Comparison of ENCODE assay signal across 23 cellular contexts in the genomic region with DNA sequence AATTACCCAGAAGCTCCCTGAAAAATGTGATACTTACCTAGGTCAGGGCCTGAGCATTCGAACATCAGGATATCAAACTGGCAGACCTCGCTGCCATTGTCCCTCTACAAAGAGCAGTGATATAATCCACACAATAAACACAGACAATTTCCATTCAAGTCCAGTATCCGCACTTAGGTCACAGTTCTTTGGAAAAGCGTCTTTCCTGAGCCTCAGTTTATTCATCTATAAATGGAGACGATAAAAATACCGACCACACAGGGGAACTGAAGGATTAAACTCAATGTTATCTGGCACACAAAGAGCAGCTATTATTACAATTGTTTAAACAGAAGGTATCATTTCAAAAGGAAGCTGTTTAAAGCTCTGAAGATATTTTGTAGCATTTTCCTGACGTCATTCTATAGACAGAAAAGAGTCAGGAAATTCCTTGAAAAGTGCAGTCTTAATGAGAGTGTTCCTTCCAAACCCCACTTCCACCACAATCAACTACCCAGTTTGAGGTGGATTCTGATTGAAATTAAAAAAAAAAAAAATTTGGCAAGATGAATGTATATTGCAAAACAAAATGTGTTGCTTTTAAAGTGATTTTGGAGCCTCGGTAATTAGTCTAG.
"Had no signal": no experiment of that assay in that cellular context is flagged by ENCODE, and none has a peak within 500 bp of the region (broad histone marks: within the 10 kb centered on the region; RNA-seq: fewer than 3 reads in every experiment).

No MANE protein-coding gene starts in this region.

- ATAC-seq: activated naive CD4-positive, alpha-beta T cell treated with anti-CD3 and anti-CD28 coated beads, Interleukin-2, amount 50 U/mL, for 72 hours; activated naive CD8-positive, alpha-beta T cell treated with anti-CD3 and anti-CD28 coated beads, Interleukin-2, amount 50 U/mL, for 24 hours; activated T-cell treated with anti-CD3 and anti-CD28 coated beads, Interleukin-2, amount 50 U/mL, for 4 hours; PC-3; T-cell had no signal

- H3K36me3 Mint-ChIP-seq: activated naive CD4-positive, alpha-beta T cell treated with anti-CD3 and anti-CD28 coated beads, Interleukin-2, amount 50 U/mL, for 72 hours; T-cell had no signal

- H3K4me3 ChIP-seq: cardiac muscle cell, SK-N-MC had no signal

- H3K27me3 ChIP-seq: brain microvascular endothelial cell, cardiac muscle cell had no signal

- H3K4me1 Mint-ChIP-seq: activated CD4-positive, alpha-beta T cell treated with anti-CD3 and anti-CD28 coated beads, Interleukin-2, amount 10 ng/mL, durations not matched to agents 24 days and 14 days; activated naive CD8-positive, alpha-beta T cell treated with anti-CD3 and anti-CD28 coated beads, Interleukin-2, amount 50 U/mL, for 24 hours; T-cell had no signal

- H3K27me3 Mint-ChIP-seq: activated B cell treated with CpG ODN at 0.5 μM for 24 hours; activated naive CD8-positive, alpha-beta T cell treated with anti-CD3 and anti-CD28 coated beads, Interleukin-2, amount 50 U/mL, for 24 hours had no signal

- H3K27ac Mint-ChIP-seq: activated B cell treated with CpG ODN at 0.5 μM for 24 hours; activated CD4-positive, alpha-beta T cell treated with anti-CD3 and anti-CD28 coated beads, Interleukin-2, amount 10 ng/mL, durations not matched to agents 24 days and 14 days; activated naive CD8-positive, alpha-beta T cell treated with anti-CD3 and anti-CD28 coated beads, Interleukin-2, amount 50 U/mL, for 24 hours; T-cell had no signal

- DNase-seq: activated B cell treated with CpG ODN at 0.5 μM for 24 hours; activated CD4-positive, alpha-beta T cell treated with anti-CD3 and anti-CD28 coated beads for 1 hour; activated CD4-positive, alpha-beta T cell treated with anti-CD3 and anti-CD28 coated beads, Interleukin-2, amount 10 ng/mL, durations not matched to agents 24 days and 14 days; activated CD4-positive, alpha-beta T cell treated with anti-CD3 and anti-CD28 coated beads, Interleukin-2, amount 50 U/mL, for 48 hours; activated CD8-positive, alpha-beta memory T cell treated with anti-CD3 and anti-CD28 coated beads for 24 hours; activated effector memory CD4-positive, alpha-beta T cell treated with anti-CD3 and anti-CD28 coated beads, Interleukin-2, amount 50 U/mL, for 16 hours; activated naive CD4-positive, alpha-beta T cell treated with Interleukin-2 at 50 U/mL for 16 hours; activated naive CD8-positive, alpha-beta T cell treated with anti-CD3 and anti-CD28 coated beads, Interleukin-2, amount 50 U/mL, for 24 hours; activated T-cell treated with anti-CD3 and anti-CD28 coated beads, Interleukin-2, amount 50 U/mL, for 4 hours; brain microvascular endothelial cell; MM.1S; NCI-H1105; NCI-H1436; NCI-H1694 treated with DMSO at 0.1 percent for 48 hours; NCI-H2029 treated with DMSO at 0.1 percent for 48 hours; NCI-H446; PC-3; T-cell; T-helper 2 cell; T1000 had no signal

- H3K27ac ChIP-seq: brain microvascular endothelial cell, cardiac muscle cell, SK-N-MC had no signal

- H3K4me3 Mint-ChIP-seq: activated B cell treated with CpG ODN at 0.5 μM for 24 hours; activated CD4-positive, alpha-beta T cell treated with anti-CD3 and anti-CD28 coated beads, Interleukin-2, amount 10 ng/mL, durations not matched to agents 24 days and 14 days; activated naive CD8-positive, alpha-beta T cell treated with anti-CD3 and anti-CD28 coated beads, Interleukin-2, amount 50 U/mL, for 24 hours; activated T-cell treated with anti-CD3 and anti-CD28 coated beads, Interleukin-2, amount 50 U/mL, for 4 hours; T-cell had no signal

- H3K9me3 Mint-ChIP-seq: activated B cell treated with CpG ODN at 0.5 μM for 24 hours; activated CD4-positive, alpha-beta T cell treated with anti-CD3 and anti-CD28 coated beads, Interleukin-2, amount 10 ng/mL, durations not matched to agents 24 days and 14 days; activated naive CD4-positive, alpha-beta T cell treated with anti-CD3 and anti-CD28 coated beads, Interleukin-2, amount 50 U/mL, for 72 hours; activated naive CD8-positive, alpha-beta T cell treated with anti-CD3 and anti-CD28 coated beads, Interleukin-2, amount 50 U/mL, for 24 hours; activated T-cell treated with anti-CD3 and anti-CD28 coated beads, Interleukin-2, amount 50 U/mL, for 4 hours; T-cell had no signal

- H3K36me3 ChIP-seq: brain microvascular endothelial cell, cardiac muscle cell had no signal
